In genomic region chr2:43129254-43129653, GRCh38 we compare ENCODE assay signal across 13 cellular contexts.
DNase-seq lines count a peak whose midpoint lies in the region; ATAC-seq and TF ChIP-seq lines count a peak whose summit lies in the region.
"Had no signal": no experiment of that assay in that cellular context is flagged by ENCODE, and none has a peak within 500 bp of the region (broad histone marks: within the 10 kb centered on the region; RNA-seq: fewer than 3 reads in every experiment).

No MANE protein-coding gene starts in this region.

- H3K9me3 Mint-ChIP-seq in activated CD4-positive, alpha-beta T cell treated with anti-CD3 and anti-CD28 coated beads, Interleukin-2, amount 10 ng/mL, durations not matched to agents 24 days and 14 days = no peaks in the 10 kb centered on the region
- H3K9me3 Mint-ChIP-seq: endodermal cell had no signal

- H3K36me3 ChIP-seq in lower lobe of right lung = no peaks in the 10 kb centered on the region
- H3K36me3 ChIP-seq in suprapubic skin = no peaks in the 10 kb centered on the region
- H3K36me3 ChIP-seq: ovary had no signal

- H3K36me3 Mint-ChIP-seq in activated CD4-positive, alpha-beta T cell treated with anti-CD3 and anti-CD28 coated beads, Interleukin-2, amount 10 ng/mL, durations not matched to agents 24 days and 14 days (ENCODE audit: low read depth) = peaks cover 2% of the 10 kb centered on the region
- no peaks in the 10 kb centered on the region for H3K36me3 Mint-ChIP-seq in T-helper 17 cell (ENCODE audit: low read depth)

- TF ChIP-seq EP300 in suprapubic skin (IDR thresholded peaks at IDR 0.05) = no peak

- H3K27ac Mint-ChIP-seq in activated CD4-positive, alpha-beta T cell treated with anti-CD3 and anti-CD28 coated beads, Interleukin-2, amount 10 ng/mL, durations not matched to agents 24 days and 14 days = peak overlapping the region; percentile 84
- H3K27ac Mint-ChIP-seq in T-helper 17 cell = peak overlapping the region; percentile 99
- H3K27ac Mint-ChIP-seq: endodermal cell had no signal

- WGBS in suprapubic skin = 74% methylated on average over 2 of the region's 2 CpGs

- peak; percentile 60 for DNase-seq in activated CD4-positive, alpha-beta T cell treated with anti-CD3 and anti-CD28 coated beads, Interleukin-2, amount 10 ng/mL, durations not matched to agents 24 days and 14 days
- DNase-seq in activated CD4-positive, alpha-beta T cell treated with anti-CD3 and anti-CD28 coated beads for 48 hours = no peak
- DNase-seq in T-helper 17 cell (no peak), lower lobe of right lung (no peak), suprapubic skin (ENCODE audit: low spot score in 2 of 2) (no peak), NCI-H2196 treated with DMSO at 0.1 percent for 48 hours (lab: John Stamatoyannopoulos, UW; ENCODE audit: unreplicated experiment) (no peak)
- DNase-seq: ACHN; activated CD4-positive, CD25-positive, alpha-beta regulatory T cell; MM.1S had no signal

- H3K27me3 ChIP-seq in lower lobe of right lung (ENCODE audit: low read depth) = no peaks in the 10 kb centered on the region
- no peaks in the 10 kb centered on the region for H3K27me3 ChIP-seq in suprapubic skin
- H3K27me3 ChIP-seq: ovary had no signal

- H3K27ac ChIP-seq in lower lobe of right lung (peak overlapping the region; percentile 88), suprapubic skin (peak overlapping the region; percentile 85)

- no peak for ATAC-seq in T-helper 17 cell
- ATAC-seq in lower lobe of right lung = no peak
- no peak for ATAC-seq in HG02840 (IDR thresholded peaks at IDR 0.05; ENCODE audit: low FRiP score, unreplicated experiment)
- no peak for ATAC-seq in SK-N-SH treated with all-trans-retinoic acid at 6 μM for 48 hours

- no peaks in the 10 kb centered on the region for H3K9me3 ChIP-seq in T-helper 17 cell (ENCODE audit: control insufficient read depth, low read length, poor library complexity, severe bottlenecking)
- H3K9me3 ChIP-seq in lower lobe of right lung = no peaks in the 10 kb centered on the region
- no peaks in the 10 kb centered on the region for H3K9me3 ChIP-seq in suprapubic skin
- H3K9me3 ChIP-seq: ovary had no signal

- no peak for TF ChIP-seq CTCF in lower lobe of right lung (IDR thresholded peaks at IDR 0.05)
- TF ChIP-seq CTCF in suprapubic skin (IDR thresholded peaks at IDR 0.05) = no peak

- H3K4me3 Mint-ChIP-seq in activated CD4-positive, alpha-beta T cell treated with anti-CD3 and anti-CD28 coated beads, Interleukin-2, amount 10 ng/mL, durations not matched to agents 24 days and 14 days = peak overlapping the region; percentile 64
- H3K4me3 Mint-ChIP-seq in T-helper 17 cell = peak overlapping the region; percentile 86
- H3K4me3 Mint-ChIP-seq: endodermal cell had no signal

- TF ChIP-seq POLR2A in suprapubic skin (IDR thresholded peaks at IDR 0.05) = no peak

- intact Hi-C loops in activated CD4-positive, alpha-beta T cell treated with anti-CD3 and anti-CD28 coated beads, Interleukin-2, amount 10 ng/mL, durations not matched to agents 24 days and 14 days (cut with micrococcal nuclease) = loop anchor here (1.0 to 5.0 kb wide), 4 partner anchors 72 to 355 kb away; no protein-coding TSS in a partner anchor
- intact Hi-C loops in lower lobe of right lung (cut with DNase I) = no loop called here

- H3K4me1 Mint-ChIP-seq in activated CD4-positive, alpha-beta T cell treated with anti-CD3 and anti-CD28 coated beads, Interleukin-2, amount 10 ng/mL, durations not matched to agents 24 days and 14 days = peaks cover 76% of the 10 kb centered on the region
- H3K4me1 Mint-ChIP-seq in T-helper 17 cell = peaks cover 59% of the 10 kb centered on the region

- peaks cover 75% of the 10 kb centered on the region for H3K4me1 ChIP-seq in lower lobe of right lung
- H3K4me1 ChIP-seq in suprapubic skin = peaks cover 55% of the 10 kb centered on the region

- H3K27me3 Mint-ChIP-seq in activated CD4-positive, alpha-beta T cell treated with anti-CD3 and anti-CD28 coated beads, Interleukin-2, amount 10 ng/mL, durations not matched to agents 24 days and 14 days = no peaks in the 10 kb centered on the region
- no peaks in the 10 kb centered on the region for H3K27me3 Mint-ChIP-seq in T-helper 17 cell

- H3K4me3 ChIP-seq in lower lobe of right lung = no peak overlapping the region
- no peak overlapping the region for H3K4me3 ChIP-seq in suprapubic skin
- H3K4me3 ChIP-seq: ovary had no signal

TF ChIP-seq in SK-N-SH treated with all-trans-retinoic acid at 6 μM for 48 hours, 23 proteins besides CTCF, POLR2A, EP300 and RAD21:
- no peak for TF ChIP-seq OSR1 (CRISPR knock-in tag; IDR thresholded peaks at IDR 0.05)
